ENCODE assay signal across 6 cellular contexts in genomic region chr2:218216336-218216673, GRCh38. TPM values are rescaled to one million over a fixed set of nuclear protein-coding genes. Genes with fewer than 3 reads are reported as not detected.
A peak's percentile ranks its signal among the peaks of the same experiment; 100 is the strongest.
DNase-seq lines count a peak whose midpoint lies in the region; ATAC-seq and TF ChIP-seq lines count a peak whose summit lies in the region.

No MANE protein-coding gene starts in this region.

- no peaks in the 10 kb centered on the region for H3K9me3 ChIP-seq in parathyroid adenoma (ENCODE audit: control insufficient read depth, low read length)

- no peak overlapping the region for H3K9ac ChIP-seq in parathyroid adenoma

- peak overlapping the region; percentile 90 to 98 (median 96) for H3K4me3 Mint-ChIP-seq in IgD-negative memory B cell

- no peaks in the 10 kb centered on the region for H3K36me3 Mint-ChIP-seq in IgD-negative memory B cell

- peaks cover 6% of the 10 kb centered on the region for H3K4me1 ChIP-seq in parathyroid adenoma

- peak overlapping the region; percentile 81 to 96 (median 87) for H3K27ac Mint-ChIP-seq in IgD-negative memory B cell

- peak overlapping the region; percentile 90 for H3K4me2 ChIP-seq in parathyroid adenoma (ENCODE audit: low read length)

- ATAC-seq in HG03175 (IDR thresholded peaks at IDR 0.05; ENCODE audit: unreplicated experiment): no peak

- H3K9me3 Mint-ChIP-seq in IgD-negative memory B cell: no peaks in the 10 kb centered on the region

- H3K4me3 ChIP-seq in parathyroid adenoma (ENCODE audit: low read depth, low read length): peak overlapping the region; percentile 70

- peaks cover 25% of the 10 kb centered on the region for H3K79me2 ChIP-seq in parathyroid adenoma

- H3K27ac ChIP-seq in cingulate gyrus (ENCODE audit: low read depth, low read length) (peak overlapping the region; percentile 97), parathyroid adenoma (peak overlapping the region; percentile 91)

- H2AFZ ChIP-seq in parathyroid adenoma: peak overlapping the region; percentile 98

- no peaks in the 10 kb centered on the region for H3K27me3 ChIP-seq in parathyroid adenoma (ENCODE audit: control insufficient read depth, insufficient read depth, low read length)

- peaks cover 23 to 31% (median 26%) of the 10 kb centered on the region in 3 donors for H3K4me1 Mint-ChIP-seq in IgD-negative memory B cell

- DNase-seq in T-helper 9 cell (no peak), dermis blood vessel endothelial cell (no peak)

- no peak for TF ChIP-seq CTCF in parathyroid adenoma (IDR thresholded peaks at IDR 0.05)

- H3K27me3 Mint-ChIP-seq in IgD-negative memory B cell: no peaks in the 10 kb centered on the region

- no peaks in the 10 kb centered on the region for H3K36me3 ChIP-seq in parathyroid adenoma (ENCODE audit: control insufficient read depth, insufficient read depth, low read length)

RNA-seq across cellular contexts. Expression of gene ARPC2, which starts 0.7 kb away (rescaled TPM):
- polyA plus RNA-seq in IgD-negative memory B cell: 862 TPM
- total RNA-seq in dermis blood vessel endothelial cell: 278 and 352 TPM in 2 replicates

RNA-seq across cellular contexts. Expression of gene GPBAR1, which starts 44.5 kb away (rescaled TPM):
- polyA plus RNA-seq in IgD-negative memory B cell: 0.64 TPM
- total RNA-seq in dermis blood vessel endothelial cell: not detected in 2 replicates

RNA-seq across cellular contexts. Expression of gene CXCR1, which starts 49.5 kb away (rescaled TPM):
- polyA plus RNA-seq in IgD-negative memory B cell: 0.35 TPM
- not detected in 2 replicates for total RNA-seq in dermis blood vessel endothelial cell

RNA-seq across cellular contexts. Expression of gene AAMP, which starts 53.6 kb away (rescaled TPM):
- polyA plus RNA-seq in IgD-negative memory B cell: 82.0 TPM
- 162 and 185 TPM in 2 replicates for total RNA-seq in dermis blood vessel endothelial cell

RNA-seq across cellular contexts. Expression of gene PNKD, which starts 54.0 kb away (rescaled TPM):
- 126 TPM for polyA plus RNA-seq in IgD-negative memory B cell
- total RNA-seq in dermis blood vessel endothelial cell: 26.5 and 50.2 TPM in 2 replicates
